9 cellular contexts compared by ENCODE assay signal in genomic region chr2:227503433-227504406, GRCh38. TPM values are rescaled to one million over a fixed set of nuclear protein-coding genes. Genes with fewer than 3 reads are reported as not detected.
DNase-seq lines count a peak whose midpoint lies in the region; ATAC-seq, FAIRE-seq and TF ChIP-seq lines count a peak whose summit lies in the region.
"Had no signal": no experiment of that assay in that cellular context is flagged by ENCODE, and none has a peak within 500 bp of the region (broad histone marks: within the 10 kb centered on the region; RNA-seq: fewer than 3 reads in every experiment).

No MANE protein-coding gene starts in this region.

- no peak overlapping the region for H3K27ac ChIP-seq in upper lobe of right lung

- H3K4me3 ChIP-seq in upper lobe of right lung (no peak overlapping the region), lower leg skin (ENCODE audit: low read depth, poor library complexity, severe bottlenecking) (no peak overlapping the region)

- peak overlapping the region; percentile 32 to 63 for H3K27ac Mint-ChIP-seq in activated naive CD4-positive, alpha-beta T cell treated with anti-CD3 and anti-CD28 coated beads, Interleukin-2, amount 50 U/mL, for 72 hours
- H3K27ac Mint-ChIP-seq in activated T-helper 17 cell treated with anti-CD3 and anti-CD28 coated beads, Interleukin-2, amount 50 U/mL, for 72 hours = peak overlapping the region; percentile 72

- no peaks in the 10 kb centered on the region for H3K27me3 Mint-ChIP-seq in activated T-helper 17 cell treated with anti-CD3 and anti-CD28 coated beads, Interleukin-2, amount 50 U/mL, for 72 hours

- FAIRE-seq in islet of Langerhans (lab: Jason Lieb, UNC) = peak; percentile 81

- intact Hi-C loops in upper lobe of right lung (cut with DNase I) = no loop called here
- intact Hi-C loops in lower leg skin (cut with DNase I; ENCODE audit: low total_unique reads) = no loop called here

- TF ChIP-seq POLR2A in lower leg skin (IDR thresholded peaks at IDR 0.05) = no peak

- no peaks in the 10 kb centered on the region for H3K9me3 ChIP-seq in upper lobe of right lung

- H3K36me3 ChIP-seq in upper lobe of right lung = no peaks in the 10 kb centered on the region

- peak in 1 of 2 donors; percentile 65 for ATAC-seq in activated naive CD4-positive, alpha-beta T cell treated with anti-CD3 and anti-CD28 coated beads, Interleukin-2, amount 50 U/mL, for 72 hours
- peak; percentile 69 for ATAC-seq in activated T-helper 17 cell treated with anti-CD3 and anti-CD28 coated beads, Interleukin-2, amount 50 U/mL, for 72 hours (replicated peaks)
- ATAC-seq in upper lobe of right lung = peak; percentile 84

- no peaks in the 10 kb centered on the region for H3K27me3 ChIP-seq in upper lobe of right lung

- peaks cover 40% of the 10 kb centered on the region for H3K4me1 ChIP-seq in upper lobe of right lung

- peaks cover 44% of the 10 kb centered on the region for H3K4me1 Mint-ChIP-seq in activated T-helper 17 cell treated with anti-CD3 and anti-CD28 coated beads, Interleukin-2, amount 50 U/mL, for 72 hours

- peaks cover 0 to 28% of the 10 kb centered on the region in 2 donors for H3K36me3 Mint-ChIP-seq in activated naive CD4-positive, alpha-beta T cell treated with anti-CD3 and anti-CD28 coated beads, Interleukin-2, amount 50 U/mL, for 72 hours
- H3K36me3 Mint-ChIP-seq in activated T-helper 17 cell treated with anti-CD3 and anti-CD28 coated beads, Interleukin-2, amount 50 U/mL, for 72 hours (ENCODE audit: low read depth) = peaks cover 69% of the 10 kb centered on the region

- no peak for DNase-seq in activated naive CD4-positive, alpha-beta T cell treated with anti-CD3 and anti-CD28 coated beads, Interleukin-2, amount 50 U/mL, for 72 hours (ENCODE audit: low spot score in 2 of 2)
- no peak for DNase-seq in activated naive CD4-positive, alpha-beta T cell treated with Interleukin-2 at 50 U/mL for 16 hours
- DNase-seq in upper lobe of right lung (no peak), ureter (ENCODE audit: low spot score) (no peak), lower leg skin (ENCODE audit: low spot score in 2 of 2) (no peak)
- no peak for DNase-seq in activated naive CD4-positive, alpha-beta T cell (lab: John Stamatoyannopoulos, UW)
- DNase-seq: activated CD4-positive, alpha-beta T cell treated with anti-CD3 and anti-CD28 coated beads for 1 hour had no signal

- 94 to 98% methylated on average over 5 of the region's 5 CpGs for WGBS in lower leg skin, 2 donors

- TF ChIP-seq CTCF in upper lobe of right lung (IDR thresholded peaks at IDR 0.05) (no peak), lower leg skin (IDR thresholded peaks at IDR 0.05) (no peak)

- no peaks in the 10 kb centered on the region for H3K9me3 Mint-ChIP-seq in activated naive CD4-positive, alpha-beta T cell treated with anti-CD3 and anti-CD28 coated beads, Interleukin-2, amount 50 U/mL, for 72 hours
- H3K9me3 Mint-ChIP-seq in activated T-helper 17 cell treated with anti-CD3 and anti-CD28 coated beads, Interleukin-2, amount 50 U/mL, for 72 hours = no peaks in the 10 kb centered on the region

- H3K4me3 Mint-ChIP-seq in activated T-helper 17 cell treated with anti-CD3 and anti-CD28 coated beads, Interleukin-2, amount 50 U/mL, for 72 hours = peak overlapping the region; percentile 58

RNA-seq across cellular contexts. Expression of gene AGFG1, which starts 31.8 kb away (rescaled TPM):
- total RNA-seq in activated naive CD4-positive, alpha-beta T cell treated with anti-CD3 and anti-CD28 coated beads, Interleukin-2, amount 50 U/mL, for 72 hours = 100 to 1,000 TPM in 1 of 2 donors, 10 to 100 TPM in 1; 63.3 to 219 TPM
- total RNA-seq in activated T-helper 17 cell treated with anti-CD3 and anti-CD28 coated beads, Interleukin-2, amount 50 U/mL, for 72 hours = 10 to 100 TPM; 68.7 to 79.8 TPM
- total RNA-seq in upper lobe of right lung = 92.9 TPM
- 80.5 TPM for total RNA-seq in ureter
- 10 to 100 TPM; 44.6 to 65.3 (median 55.7) TPM for total RNA-seq in lower leg skin
